ENCODE assay signal across 13 cellular contexts in genomic region chr6:71410164-71410566, GRCh38.
DNase-seq lines count a peak whose midpoint lies in the region; ATAC-seq and TF ChIP-seq lines count a peak whose summit lies in the region.
"Had no signal": no experiment of that assay in that cellular context is flagged by ENCODE, and none has a peak within 500 bp of the region (broad histone marks: within the 10 kb centered on the region; RNA-seq: fewer than 3 reads in every experiment).

No MANE protein-coding gene starts in this region.

- H3K4me1 Mint-ChIP-seq in activated T-helper 17 cell treated with anti-CD3 and anti-CD28 coated beads, Interleukin-2, amount 50 U/mL, for 72 hours = no peaks in the 10 kb centered on the region

- 59 to 75% (median 66%) methylated on average over 4 of the region's 4 CpGs for WGBS in psoas muscle, 3 donors

- H3K27me3 Mint-ChIP-seq in activated T-helper 17 cell treated with anti-CD3 and anti-CD28 coated beads, Interleukin-2, amount 50 U/mL, for 72 hours = peaks cover 26% of the 10 kb centered on the region

- H3K27me3 ChIP-seq in psoas muscle (ENCODE audit: insufficient read depth in 3 of 3, low read length in 2 of 3) (no peaks in the 10 kb centered on the region), dorsolateral prefrontal cortex (no peaks in the 10 kb centered on the region), upper lobe of right lung (no peaks in the 10 kb centered on the region)

- H3K36me3 ChIP-seq in psoas muscle (ENCODE audit: insufficient read depth in 1 of 2, low read depth in 1 of 2) (peaks cover 0 to 16% of the 10 kb centered on the region in 2 donors), upper lobe of right lung (peaks cover 8% of the 10 kb centered on the region)

- no peak for DNase-seq in psoas muscle
- DNase-seq in dorsolateral prefrontal cortex = no peak
- no peak for DNase-seq in upper lobe of right lung
- no peak for DNase-seq in putamen (ENCODE audit: low spot score)
- DNase-seq: hypothalamus; NCI-H1092 treated with DMSO at 0.1 percent for 48 hours; NCI-H524; stimulated activated CD4-positive, alpha-beta T cell treated with anti-CD3 and anti-CD28 coated beads, Interleukin-4, amount 100 ng/mL, for 1 hour had no signal

- H3K27ac ChIP-seq in psoas muscle (peak overlapping the region; percentile 32), dorsolateral prefrontal cortex (peak overlapping the region in 11 of 59 donors; percentile 28 to 82 (median 54)), upper lobe of right lung (no peak overlapping the region)
- H3K27ac ChIP-seq: VCaP had no signal

- no peaks in the 10 kb centered on the region for H3K9me3 Mint-ChIP-seq in activated T-helper 17 cell treated with anti-CD3 and anti-CD28 coated beads, Interleukin-2, amount 50 U/mL, for 72 hours

- no peak overlapping the region for H3K27ac Mint-ChIP-seq in activated T-helper 17 cell treated with anti-CD3 and anti-CD28 coated beads, Interleukin-2, amount 50 U/mL, for 72 hours

- TF ChIP-seq CTCF in psoas muscle (IDR thresholded peaks at IDR 0.05) = no peak
- TF ChIP-seq CTCF in dorsolateral prefrontal cortex (IDR thresholded peaks at IDR 0.05 in 54 of 56, conservative IDR thresholded peaks at IDR 0.05 in 2 of 56; ENCODE audit: low read depth in 1 of 56, partially characterized antibody in 56 of 56) = no peak
- no peak for TF ChIP-seq CTCF in upper lobe of right lung (IDR thresholded peaks at IDR 0.05)

- no peak overlapping the region for H3K4me3 Mint-ChIP-seq in activated T-helper 17 cell treated with anti-CD3 and anti-CD28 coated beads, Interleukin-2, amount 50 U/mL, for 72 hours

- H3K4me3 ChIP-seq in psoas muscle = no peak overlapping the region
- no peak overlapping the region for H3K4me3 ChIP-seq in dorsolateral prefrontal cortex
- no peak overlapping the region for H3K4me3 ChIP-seq in upper lobe of right lung

- H3K4me1 ChIP-seq in psoas muscle = peaks cover 76% of the 10 kb centered on the region
- peaks cover 33% of the 10 kb centered on the region for H3K4me1 ChIP-seq in upper lobe of right lung

- peak; percentile 73 for ATAC-seq in GM18861 (IDR thresholded peaks at IDR 0.05; ENCODE audit: unreplicated experiment)
- ATAC-seq in HG03097 (IDR thresholded peaks at IDR 0.05; ENCODE audit: low FRiP score, unreplicated experiment) = peak; percentile 82
- peak; percentile 47 for ATAC-seq in activated T-helper 17 cell treated with anti-CD3 and anti-CD28 coated beads, Interleukin-2, amount 50 U/mL, for 72 hours (replicated peaks)
- peak in 1 of 4 donors; percentile 20 for ATAC-seq in psoas muscle
- ATAC-seq in upper lobe of right lung = no peak
- no peak for ATAC-seq in HG03139 (IDR thresholded peaks at IDR 0.05; ENCODE audit: unreplicated experiment)

- H3K9me3 ChIP-seq in psoas muscle = no peaks in the 10 kb centered on the region
- no peaks in the 10 kb centered on the region for H3K9me3 ChIP-seq in upper lobe of right lung

- no peaks in the 10 kb centered on the region for H3K36me3 Mint-ChIP-seq in activated T-helper 17 cell treated with anti-CD3 and anti-CD28 coated beads, Interleukin-2, amount 50 U/mL, for 72 hours (ENCODE audit: low read depth)

- intact Hi-C loops in psoas muscle (cut with DNase I) = no loop called here
- intact Hi-C loops in dorsolateral prefrontal cortex (cut with DNase I) = no loop called here
- intact Hi-C loops in upper lobe of right lung (cut with DNase I) = no loop called here

Comparison
In these comparisons a context has a peak if more than half of its experiments do, and no peak if none do; other contexts are left out.
1. ATAC-seq: peak in GM18861 (single experiment), HG03097 (single experiment) and activated T-helper 17 cell treated with anti-CD3 and anti-CD28 coated beads, Interleukin-2, amount 50 U/mL, for 72 hours (single experiment); none in upper lobe of right lung (single experiment) and HG03139 (single experiment).